In the genomic region with DNA sequence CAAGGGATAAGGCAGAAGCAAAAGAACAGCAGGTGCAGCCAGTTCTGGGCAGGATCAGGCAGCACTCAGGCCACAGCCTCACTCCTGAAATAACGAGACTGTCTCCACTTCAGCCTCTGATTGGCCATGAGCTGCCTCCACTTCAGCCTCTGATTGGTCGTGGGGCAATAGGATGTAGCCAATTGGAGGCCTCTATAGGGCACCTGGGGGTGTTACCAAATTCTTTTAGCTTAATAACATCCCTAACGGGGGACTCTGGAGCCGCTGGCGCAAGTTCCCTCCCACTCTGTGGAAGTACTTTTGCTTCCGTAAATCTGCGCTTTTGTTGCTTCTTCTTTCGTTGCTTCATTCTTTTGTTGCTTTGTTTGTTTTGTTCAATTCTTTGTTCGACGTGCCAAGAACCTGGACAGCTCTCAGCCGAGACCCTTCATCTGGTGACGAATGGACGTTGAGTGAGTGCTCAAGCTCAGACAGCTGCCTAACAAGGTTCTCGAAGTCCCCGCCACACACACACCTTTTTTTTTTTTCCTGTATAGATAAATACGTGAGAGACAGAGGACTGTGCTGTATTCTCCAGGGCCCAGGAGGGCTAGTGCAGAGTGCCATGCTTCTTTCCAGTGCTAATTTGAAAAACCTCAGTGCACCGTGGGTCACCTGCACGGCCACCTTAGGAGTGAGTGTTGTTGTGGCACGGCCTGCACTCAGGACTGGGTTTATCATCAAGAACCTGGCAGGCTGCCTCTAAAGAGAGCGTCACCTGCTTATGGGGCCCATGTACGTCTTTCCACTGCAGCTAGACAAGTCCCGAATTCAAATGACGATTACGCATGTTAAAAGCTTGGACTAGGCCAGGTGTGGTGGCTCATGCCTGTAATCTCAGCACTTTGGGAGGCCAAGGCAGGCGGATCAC, we compare ENCODE assay signal across 9 cellular contexts. TPM values are rescaled to one million over a fixed set of nuclear protein-coding genes. Genes with fewer than 3 reads are reported as not detected.
DNase-seq lines count a peak whose midpoint lies in the region; ATAC-seq and TF ChIP-seq lines count a peak whose summit lies in the region.
"Had no signal": no experiment of that assay in that cellular context is flagged by ENCODE, and none has a peak within 500 bp of the region (broad histone marks: within the 10 kb centered on the region; RNA-seq: fewer than 3 reads in every experiment).

No MANE protein-coding gene starts in this region.

- H3K27me3 ChIP-seq in BE2C (peaks cover 12% of the 10 kb centered on the region), HUES6 (ENCODE audit: control insufficient read depth, insufficient read depth, low read length) (peaks cover 10% of the 10 kb centered on the region; the same call in 1 of the 2 replicates), iPS-18a (ENCODE audit: control insufficient read depth, insufficient read depth, low read length) (no peaks in the 10 kb centered on the region)

- DNase-seq in BE2C (peak; percentile 78), SK-MEL-5 (ENCODE audit: low read depth, low spot score) (peak; percentile 21)
- DNase-seq: GDM1 had no signal

- H3K4me1 ChIP-seq in BE2C, result no peaks in the 10 kb centered on the region
- H3K4me1 ChIP-seq in HUES6 (ENCODE audit: control insufficient read depth, insufficient read depth, low read length), result peaks cover 4% of the 10 kb centered on the region; the same call in 1 of the 2 replicates
- H3K4me1 ChIP-seq in iPS-18a (ENCODE audit: control insufficient read depth, low read depth, low read length), result no peaks in the 10 kb centered on the region

- no peaks in the 10 kb centered on the region for H3K36me3 ChIP-seq in BE2C
- H3K36me3 ChIP-seq in HUES6 (ENCODE audit: control insufficient read depth, insufficient read depth, low read length), result no peaks in the 10 kb centered on the region
- H3K36me3 ChIP-seq in iPS-18a (ENCODE audit: control insufficient read depth, low read depth, low read length), result no peaks in the 10 kb centered on the region

- H3K27ac ChIP-seq in HUES6 (ENCODE audit: low read depth, low read length) (no peak overlapping the region), iPS-18a (ENCODE audit: low read length) (no peak overlapping the region)

- H3K9me3 ChIP-seq in BE2C (no peaks in the 10 kb centered on the region; the same call in 1 of the 2 replicates), HUES6 (ENCODE audit: control insufficient read depth, insufficient read depth, low read depth, low read length) (no peaks in the 10 kb centered on the region), iPS-18a (ENCODE audit: control insufficient read depth, low read depth, low read length) (no peaks in the 10 kb centered on the region)

- H3K4me3 ChIP-seq in BE2C (ENCODE audit: low read depth, low read length), result peak overlapping the region; percentile 58
- H3K4me3 ChIP-seq in HUES6 (ENCODE audit: low read depth, low read length), result peak overlapping the region; percentile 47
- H3K4me3 ChIP-seq in iPS-18a (ENCODE audit: low read length), result peak overlapping the region; percentile 60

- in situ Hi-C loops in SK-MEL-5 (cut with HindIII; ENCODE audit: low pct_unique_long_range_greater_than_20kb, low sequenced_read_pairs), result no loop called here

- TF ChIP-seq CTCF in BE2C (IDR thresholded peaks at IDR 0.05; ENCODE audit: low read depth, low read length), result no peak

- no peak for ATAC-seq in GM21381 (IDR thresholded peaks at IDR 0.05; ENCODE audit: unreplicated experiment)
- no peak for ATAC-seq in HG03095 (IDR thresholded peaks at IDR 0.05; ENCODE audit: unreplicated experiment)
- ATAC-seq in HG02973 (IDR thresholded peaks at IDR 0.05; ENCODE audit: unreplicated experiment), result no peak
- ATAC-seq in HG02884 (IDR thresholded peaks at IDR 0.05; ENCODE audit: unreplicated experiment), result no peak

- H3K9ac ChIP-seq in HUES6 (ENCODE audit: low read length), result no peak overlapping the region
- H3K9ac ChIP-seq in iPS-18a (ENCODE audit: low read length), result no peak overlapping the region

RNA-seq across cellular contexts. Expression of a gene that starts 32.0 kb away (rescaled TPM):
- 59.4 TPM for polyA plus RNA-seq in BE2C (2012; ENCODE audit: insufficient read depth, insufficient read length, low read depth)
- 16.8 and 17.1 TPM in 2 replicates for total RNA-seq in SK-MEL-5 (2014; rRNA removed; shearing (Covaris generic))
- polyA plus RNA-seq in SK-MEL-5 (2015; cell fraction: cytosol; rRNA removed), result 25.1 and 32.4 TPM in 2 replicates
- 36.5 and 44.3 TPM in 2 replicates for polyA plus RNA-seq in SK-MEL-5 (2015; cell fraction: nucleus; rRNA removed)
